28 cellular contexts compared by ENCODE assay signal in genomic region chr20:48850681-48851299, GRCh38. TPM values are rescaled to one million over a fixed set of nuclear protein-coding genes. Genes with fewer than 3 reads are reported as not detected.
A peak's percentile ranks its signal among the peaks of the same experiment; 100 is the strongest.
DNase-seq lines count a peak whose midpoint lies in the region; ATAC-seq and TF ChIP-seq lines count a peak whose summit lies in the region.
"Had no signal": no experiment of that assay in that cellular context is flagged by ENCODE, and none has a peak within 500 bp of the region (broad histone marks: within the 10 kb centered on the region; RNA-seq: fewer than 3 reads in every experiment).

No MANE protein-coding gene starts in this region.

- no peaks in the 10 kb centered on the region for H3F3A ChIP-seq in GM23338 (replicated peaks; ENCODE audit: low read depth)

- no peak for DNase-seq in GM23338 (ENCODE audit: low spot score)
- peak; percentile 33 for DNase-seq in NCI-H146 treated with DMSO at 0.1 percent for 48 hours (lab: John Stamatoyannopoulos, UW; ENCODE audit: unreplicated experiment)
- DNase-seq in Panc1 (ENCODE audit: low read depth, low spot score) = no peak
- DNase-seq in mesendoderm = no peak
- DNase-seq in foreskin fibroblast = no peak
- no peak for DNase-seq in germinal center (ENCODE audit: low spot score)
- no peak for DNase-seq in vagina (ENCODE audit: extremely low spot score in 2 of 2)
- DNase-seq: activated CD4-positive, alpha-beta T cell treated with anti-CD3 and anti-CD28 coated beads, Interleukin-2, amount 10 ng/mL, durations not matched to agents 7 days and 5 days; activated CD8-positive, alpha-beta memory T cell treated with anti-CD3 and anti-CD28 coated beads, Interleukin-2, amount 10 ng/mL, durations not matched to agents 7 days and 5 days; activated naive CD4-positive, alpha-beta T cell treated with anti-CD3 and anti-CD28 coated beads for 36 hours; activated T-cell treated with anti-CD3 and anti-CD28 coated beads, Interleukin-2, amount 50 U/mL, for 72 hours; effector memory CD4-positive, alpha-beta T cell; foreskin melanocyte; H7; hippocampal formation; immature natural killer cell; Karpas-422; left ventricle myocardium superior; NCI-H774; ovary; right cardiac atrium; T1000; trophoblast cell had no signal

- H3K36me3 Mint-ChIP-seq in GM23338 (ENCODE audit: low read depth) = no peaks in the 10 kb centered on the region
- H3K36me3 Mint-ChIP-seq: activated CD8-positive, alpha-beta memory T cell treated with anti-CD3 and anti-CD28 coated beads, Interleukin-2, amount 10 ng/mL, durations not matched to agents 7 days and 5 days had no signal

- peak overlapping the region; percentile 29 for H2BK15ac ChIP-seq in mesendoderm (replicated peaks; ENCODE audit: low read depth)

- POLR2A ChIA-PET in Panc1 (lab: Charles Lee) = interaction anchor here (1.0 kb wide), 1 partner anchor 166 kb away, joined by 3 read pairs; no protein-coding TSS in a partner anchor

- H3K23ac ChIP-seq in mesendoderm (ENCODE audit: low read length) = no peak overlapping the region

- H2AFZ ChIP-seq in GM23338 = peak overlapping the region; percentile 56; the same call in 1 of the 2 replicates

- H3K27me3 ChIP-seq in GM23338 (ENCODE audit: insufficient read depth) = no peaks in the 10 kb centered on the region
- H3K27me3 ChIP-seq in Panc1 (ENCODE audit: control insufficient read depth, insufficient read depth, low read length) = no peaks in the 10 kb centered on the region
- H3K27me3 ChIP-seq in mesendoderm (ENCODE audit: insufficient read depth, low read length, poor library complexity) = no peaks in the 10 kb centered on the region
- H3K27me3 ChIP-seq in vagina = no peaks in the 10 kb centered on the region
- H3K27me3 ChIP-seq: BLaER1 treated with 17β-estradiol and CSF1 and Interleukin-3, amounts not matched to agents 10 nM and 100 nM; breast epithelium; ovary had no signal

- H3K9me2 ChIP-seq in GM23338 (ENCODE audit: insufficient read depth) = no peaks in the 10 kb centered on the region

- H3K9me3 Mint-ChIP-seq in GM23338 = no peaks in the 10 kb centered on the region
- H3K9me3 Mint-ChIP-seq: activated naive CD4-positive, alpha-beta T cell treated with anti-CD3 and anti-CD28 coated beads for 36 hours; immature natural killer cell; natural killer cell treated with Interleukin-12 subunit alpha and Interleukin-12 subunit beta and Interleukin-15 and Interleukin-18, amount 100 ng/mL, for 72 hours had no signal

- H2AK5ac ChIP-seq in mesendoderm (ENCODE audit: low read length) = no peak overlapping the region

- H3K27ac Mint-ChIP-seq in GM23338 = no peak overlapping the region
- H3K27ac Mint-ChIP-seq: activated CD4-positive, alpha-beta T cell treated with anti-CD3 and anti-CD28 coated beads, Interleukin-2, amount 10 ng/mL, durations not matched to agents 7 days and 5 days; activated CD8-positive, alpha-beta memory T cell treated with anti-CD3 and anti-CD28 coated beads, Interleukin-2, amount 10 ng/mL, durations not matched to agents 7 days and 5 days; activated naive CD4-positive, alpha-beta T cell treated with anti-CD3 and anti-CD28 coated beads for 36 hours; activated T-cell treated with anti-CD3 and anti-CD28 coated beads, Interleukin-2, amount 50 U/mL, for 72 hours; immature natural killer cell; natural killer cell treated with Interleukin-12 subunit alpha and Interleukin-12 subunit beta and Interleukin-15 and Interleukin-18, amount 100 ng/mL, for 72 hours had no signal

- H3K27ac ChIP-seq in GM23338 (ENCODE audit: low read depth) = no peak overlapping the region
- peak overlapping the region; percentile 6; the same call in 1 of the 2 replicates for H3K27ac ChIP-seq in Panc1 (ENCODE audit: low read length)
- no peak overlapping the region for H3K27ac ChIP-seq in mesendoderm (ENCODE audit: low read depth, low read length)
- H3K27ac ChIP-seq in vagina = no peak overlapping the region
- H3K27ac ChIP-seq: BLaER1 treated with 17β-estradiol and CSF1 and Interleukin-3, amounts not matched to agents 10 nM and 100 nM; ovary had no signal

- no peak overlapping the region for H2BK120ac ChIP-seq in mesendoderm (ENCODE audit: low read depth, low read length)

- no peaks in the 10 kb centered on the region for H4K20me1 ChIP-seq in GM23338 (replicated peaks; ENCODE audit: insufficient read depth)
- H4K20me1 ChIP-seq: BLaER1 treated with 17β-estradiol and CSF1 and Interleukin-3, amounts not matched to agents 10 nM and 100 nM had no signal

- H3K4me1 ChIP-seq in GM23338 (ENCODE audit: insufficient read depth) (peaks cover 6% of the 10 kb centered on the region), Panc1 (ENCODE audit: control insufficient read depth, insufficient read depth, low read length) (peaks cover 30% of the 10 kb centered on the region), mesendoderm (ENCODE audit: control insufficient read depth, low read depth, low read length) (peaks cover 15% of the 10 kb centered on the region), vagina (no peaks in the 10 kb centered on the region)
- H3K4me1 ChIP-seq: breast epithelium had no signal

- H3K36me3 ChIP-seq in GM23338 (ENCODE audit: insufficient read depth) (no peaks in the 10 kb centered on the region), Panc1 (ENCODE audit: control insufficient read depth, insufficient read depth, low read length) (no peaks in the 10 kb centered on the region), mesendoderm (ENCODE audit: control insufficient read depth, insufficient read depth, low read length) (no peaks in the 10 kb centered on the region), vagina (no peaks in the 10 kb centered on the region)
- H3K36me3 ChIP-seq: BLaER1 treated with 17β-estradiol and CSF1 and Interleukin-3, amounts not matched to agents 10 nM and 100 nM; breast epithelium; ovary had no signal

- TF ChIP-seq POLR2A in vagina (IDR thresholded peaks at IDR 0.05) = no peak

- intact Hi-C loops in Panc1 (cut with micrococcal nuclease; ENCODE audit: unreplicated experiment) (no loop called here), vagina (cut with DNase I) (no loop called here)

- H3K4me2 ChIP-seq in GM23338 (no peak overlapping the region), mesendoderm (ENCODE audit: low read length) (no peak overlapping the region)
- H3K4me2 ChIP-seq: BLaER1 treated with 17β-estradiol and CSF1 and Interleukin-3, amounts not matched to agents 10 nM and 100 nM had no signal

- no peak overlapping the region for H4K5ac ChIP-seq in mesendoderm (ENCODE audit: low read length)

- H3K79me2 ChIP-seq in GM23338 (replicated peaks; ENCODE audit: insufficient read depth) (no peaks in the 10 kb centered on the region), mesendoderm (ENCODE audit: control insufficient read depth, insufficient read depth, low read length) (no peaks in the 10 kb centered on the region)

- H3K27me3 Mint-ChIP-seq in GM23338 (ENCODE audit: insufficient read depth, low read depth, poor library complexity) = no peaks in the 10 kb centered on the region
- H3K27me3 Mint-ChIP-seq: natural killer cell treated with Interleukin-12 subunit alpha and Interleukin-12 subunit beta and Interleukin-15 and Interleukin-18, amount 100 ng/mL, for 72 hours had no signal

- CTCF ChIA-PET in Panc1 (lab: Charles Lee) = no interaction called here

- H3K9ac ChIP-seq in mesendoderm (ENCODE audit: low read length) = no peak overlapping the region
- H3K9ac ChIP-seq: BLaER1 treated with 17β-estradiol and CSF1 and Interleukin-3, amounts not matched to agents 10 nM and 100 nM had no signal

- H3K4me1 Mint-ChIP-seq in GM23338 = peaks cover 13% of the 10 kb centered on the region
- H3K4me1 Mint-ChIP-seq: activated CD4-positive, alpha-beta T cell treated with anti-CD3 and anti-CD28 coated beads, Interleukin-2, amount 10 ng/mL, durations not matched to agents 7 days and 5 days; immature natural killer cell had no signal

- H4K8ac ChIP-seq in mesendoderm (ENCODE audit: low read depth, low read length) = no peak overlapping the region

- TF ChIP-seq CTCF in GM23338 (conservative IDR thresholded peaks at IDR 0.05; ENCODE audit: low read depth in 2 of 2) (no peak), Panc1 (IDR thresholded peaks at IDR 0.05) (no peak), foreskin fibroblast (IDR thresholded peaks at IDR 0.05; ENCODE audit: low read depth, low read length) (no peak), vagina (IDR thresholded peaks at IDR 0.05) (no peak)

- H3K4me3 Mint-ChIP-seq in GM23338 = no peak overlapping the region
- H3K4me3 Mint-ChIP-seq: activated CD4-positive, alpha-beta T cell treated with anti-CD3 and anti-CD28 coated beads, Interleukin-2, amount 10 ng/mL, durations not matched to agents 7 days and 5 days; activated CD8-positive, alpha-beta memory T cell treated with anti-CD3 and anti-CD28 coated beads, Interleukin-2, amount 10 ng/mL, durations not matched to agents 7 days and 5 days; activated naive CD4-positive, alpha-beta T cell treated with anti-CD3 and anti-CD28 coated beads for 36 hours; activated T-cell treated with anti-CD3 and anti-CD28 coated beads, Interleukin-2, amount 50 U/mL, for 72 hours; immature natural killer cell; natural killer cell treated with Interleukin-12 subunit alpha and Interleukin-12 subunit beta and Interleukin-15 and Interleukin-18, amount 100 ng/mL, for 72 hours had no signal

- H3K18ac ChIP-seq in mesendoderm (ENCODE audit: low read length) = no peak overlapping the region

- no peak overlapping the region for H2BK5ac ChIP-seq in mesendoderm (ENCODE audit: low read length)

- H3K79me1 ChIP-seq in mesendoderm (ENCODE audit: low read length) = no peaks in the 10 kb centered on the region

- WGBS in mesendoderm (ENCODE audit: extremely low coverage, insufficient coverage, low lambda C conversion rate) = no CpG with 5 or more reads among the region's 10 CpGs

- H3K56ac ChIP-seq in mesendoderm (ENCODE audit: low read length) = peak overlapping the region; percentile 5

- H3K4me3 ChIP-seq in GM23338 (no peak overlapping the region), Panc1 (ENCODE audit: low read depth in 2 of 2, low read length in 2 of 2) (no peak overlapping the region), mesendoderm (ENCODE audit: low read length) (no peak overlapping the region), foreskin fibroblast (ENCODE audit: low read depth in 1 of 2, low read length in 2 of 2) (no peak overlapping the region), vagina (no peak overlapping the region)
- H3K4me3 ChIP-seq: BLaER1 treated with 17β-estradiol and CSF1 and Interleukin-3, amounts not matched to agents 10 nM and 100 nM; breast epithelium; ovary had no signal

- no TSS peak for BruUV-seq in Panc1 (replicated peaks; lab: Mats Ljungman, UMichigan)

- ATAC-seq in GM23338 = no peak
- ATAC-seq in Panc1 = no peak
- ATAC-seq in GM21360 (IDR thresholded peaks at IDR 0.05; ENCODE audit: unreplicated experiment) = no peak
- ATAC-seq: activated CD8-positive, alpha-beta memory T cell treated with anti-CD3 and anti-CD28 coated beads, Interleukin-2, amount 10 ng/mL, durations not matched to agents 7 days and 5 days; activated T-cell treated with anti-CD3 and anti-CD28 coated beads, Interleukin-2, amount 50 U/mL, for 72 hours; esophagus mucosa; natural killer cell treated with Interleukin-12 subunit alpha and Interleukin-12 subunit beta and Interleukin-15 and Interleukin-18, amount 100 ng/mL, for 72 hours; right cardiac atrium had no signal

- no peaks in the 10 kb centered on the region for H3K9me3 ChIP-seq in Panc1 (ENCODE audit: control insufficient read depth, insufficient read depth, low read depth, low read length)
- no peaks in the 10 kb centered on the region for H3K9me3 ChIP-seq in vagina
- H3K9me3 ChIP-seq: breast epithelium, ovary had no signal

- in situ Hi-C loops in Panc1 (cut with HindIII; ENCODE audit: low pct_unique_long_range_greater_than_20kb, low sequenced_read_pairs) = no loop called here

- no peak overlapping the region for H3K4ac ChIP-seq in mesendoderm (ENCODE audit: low read depth, low read length)

RNA-seq across cellular contexts. Expression of gene PREX1, which starts 23.0 kb away (rescaled TPM):
- total RNA-seq in GM23338 (2014; rRNA removed; shearing (Covaris generic)) = 7.8 and 10.3 TPM in 2 replicates
- polyA plus RNA-seq in GM23338 (2016; fragmentation: Nextera tagmentation; extraction: Ambion mirVana) = 2.4 and 2.6 TPM in 2 replicates
- total RNA-seq in Panc1 (2021; ENCODE audit: unreplicated experiment) (20.0 TPM), vagina (17.7 TPM)
- polyA plus RNA-seq in Panc1 (2012; ENCODE audit: insufficient read length) = 18.5 TPM
- polyA plus RNA-seq in mesendoderm (2013, experiment 1 of 2) = 20.7 TPM
- 19.7 TPM for polyA plus RNA-seq in mesendoderm (2013, experiment 2 of 2)
